ENCODE assay signal across 8 cellular contexts in the genomic region with DNA sequence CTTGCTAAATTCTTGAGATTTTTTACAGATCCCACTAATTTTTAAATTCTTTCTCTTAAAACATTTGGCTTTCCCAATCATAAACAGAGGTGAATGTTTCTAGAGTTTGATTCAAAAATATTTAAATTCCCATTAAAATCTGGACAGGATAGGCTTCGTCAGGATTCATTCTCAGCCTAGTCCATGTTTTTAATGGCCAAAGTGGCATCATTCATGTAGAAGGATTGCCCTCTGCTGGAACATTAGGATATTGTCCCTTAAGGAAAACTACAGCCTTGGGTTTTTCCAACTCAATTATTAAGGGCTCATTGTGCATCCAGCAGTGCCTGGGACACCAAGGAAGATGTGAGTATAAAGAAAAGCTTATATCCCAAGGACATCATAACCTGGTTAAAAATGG.
DNase-seq lines count a peak whose midpoint lies in the region; ATAC-seq and TF ChIP-seq lines count a peak whose summit lies in the region.

No MANE protein-coding gene starts in this region.

- H3K9me3 Mint-ChIP-seq in naive thymus-derived CD4-positive, alpha-beta T cell, result peaks cover 0 to 5% (median 0%) of the 10 kb centered on the region in 11 donors
- H3K9me3 Mint-ChIP-seq in activated T-cell treated with anti-CD3 and anti-CD28 coated beads, Interleukin-2, amount 50 U/mL, for 24 hours, result no peaks in the 10 kb centered on the region

- H3K4me3 ChIP-seq in brain microvascular endothelial cell (ENCODE audit: low read depth, low read length) (no peak overlapping the region), kidney epithelial cell (ENCODE audit: low read depth, low read length) (no peak overlapping the region)
- H3K4me3 ChIP-seq in naive thymus-derived CD4-positive, alpha-beta T cell (ENCODE audit: low read length), result no peak overlapping the region

- CTCF ChIA-PET in naive thymus-derived CD4-positive, alpha-beta T cell (lab: Charles Lee), result no interaction called here

- H3K4me3 Mint-ChIP-seq in naive thymus-derived CD4-positive, alpha-beta T cell, result no peak overlapping the region
- H3K4me3 Mint-ChIP-seq in activated T-cell treated with anti-CD3 and anti-CD28 coated beads, Interleukin-2, amount 50 U/mL, for 24 hours, result no peak overlapping the region

- H3K27me3 ChIP-seq in brain microvascular endothelial cell (replicated peaks) (no peaks in the 10 kb centered on the region), kidney epithelial cell (ENCODE audit: control insufficient read depth, insufficient read depth, low read length) (no peaks in the 10 kb centered on the region)
- H3K27me3 ChIP-seq in naive thymus-derived CD4-positive, alpha-beta T cell (ENCODE audit: control insufficient read depth in 2 of 2, insufficient read depth in 2 of 2, low read length in 2 of 2), result no peaks in the 10 kb centered on the region

- H3K36me3 ChIP-seq in brain microvascular endothelial cell (replicated peaks) (no peaks in the 10 kb centered on the region), kidney epithelial cell (ENCODE audit: control insufficient read depth, insufficient read depth, low read length) (peaks cover 2% of the 10 kb centered on the region)
- no peaks in the 10 kb centered on the region for H3K36me3 ChIP-seq in naive thymus-derived CD4-positive, alpha-beta T cell (ENCODE audit: control insufficient read depth in 2 of 3, insufficient read depth in 3 of 3, low read length in 3 of 3)

- H3K27me3 Mint-ChIP-seq in naive thymus-derived CD4-positive, alpha-beta T cell, result peaks cover 5 to 27% (median 16%) of the 10 kb centered on the region in 5 donors
- peaks cover 28% of the 10 kb centered on the region for H3K27me3 Mint-ChIP-seq in activated T-cell treated with anti-CD3 and anti-CD28 coated beads, Interleukin-2, amount 50 U/mL, for 24 hours

- H3K27ac Mint-ChIP-seq in naive thymus-derived CD4-positive, alpha-beta T cell, result no peak overlapping the region
- no peak overlapping the region for H3K27ac Mint-ChIP-seq in activated T-cell treated with anti-CD3 and anti-CD28 coated beads, Interleukin-2, amount 50 U/mL, for 24 hours

- peak; percentile 68 for TF ChIP-seq CTCF in brain microvascular endothelial cell (IDR thresholded peaks at IDR 0.05; ENCODE audit: low read depth, low read length, missing control alignments)
- TF ChIP-seq CTCF in kidney epithelial cell (IDR thresholded peaks at IDR 0.05; ENCODE audit: insufficient read depth, low read length, poor library complexity, severe bottlenecking), result peak; percentile 64

- DNase-seq in NOMO-1 treated with DMSO at 0.1 percent for 48 hours (lab: John Stamatoyannopoulos, UW; ENCODE audit: unreplicated experiment), result peak; percentile 3
- no peak for DNase-seq in NOMO-1 treated with dmso at 0.1 percent for 144 hours (lab: John Stamatoyannopoulos, UW; ENCODE audit: unreplicated experiment)
- peak; percentile 52 for DNase-seq in NCI-H2171 (lab: John Stamatoyannopoulos, UW)
- peak; percentile 49 for DNase-seq in brain microvascular endothelial cell
- peak; percentile 14 for DNase-seq in kidney epithelial cell (ENCODE audit: low read depth)
- DNase-seq in naive thymus-derived CD4-positive, alpha-beta T cell, result no peak
- DNase-seq in activated T-cell treated with anti-CD3 and anti-CD28 coated beads, Interleukin-2, amount 50 U/mL, for 24 hours, result no peak

- ATAC-seq in naive thymus-derived CD4-positive, alpha-beta T cell, result no peak
- ATAC-seq in GM18520 (IDR thresholded peaks at IDR 0.05; ENCODE audit: unreplicated experiment), result no peak

- in situ Hi-C loops in brain microvascular endothelial cell (cut with HindIII; ENCODE audit: low pct_ligation_motif_present, low sequenced_read_pairs), result no loop called here

- no peaks in the 10 kb centered on the region for H3K4me1 Mint-ChIP-seq in naive thymus-derived CD4-positive, alpha-beta T cell
- peaks cover 4% of the 10 kb centered on the region for H3K4me1 Mint-ChIP-seq in activated T-cell treated with anti-CD3 and anti-CD28 coated beads, Interleukin-2, amount 50 U/mL, for 24 hours (ENCODE audit: low read depth)

- no peaks in the 10 kb centered on the region for H3K4me1 ChIP-seq in naive thymus-derived CD4-positive, alpha-beta T cell (ENCODE audit: control insufficient read depth in 2 of 2, insufficient read depth in 2 of 2, low read length in 2 of 2)

- intact Hi-C loops in naive thymus-derived CD4-positive, alpha-beta T cell (cut with micrococcal nuclease), result no loop called here

- H3K9me3 ChIP-seq in naive thymus-derived CD4-positive, alpha-beta T cell (ENCODE audit: control insufficient read depth in 2 of 3, low read length in 3 of 3), result no peaks in the 10 kb centered on the region

- POLR2A ChIA-PET in naive thymus-derived CD4-positive, alpha-beta T cell (lab: Charles Lee), result no interaction called here

- no peaks in the 10 kb centered on the region for H3K36me3 Mint-ChIP-seq in naive thymus-derived CD4-positive, alpha-beta T cell
- H3K36me3 Mint-ChIP-seq in activated T-cell treated with anti-CD3 and anti-CD28 coated beads, Interleukin-2, amount 50 U/mL, for 24 hours (ENCODE audit: low read depth), result no peaks in the 10 kb centered on the region

- H3K27ac ChIP-seq in brain microvascular endothelial cell, result no peak overlapping the region
- no peak overlapping the region for H3K27ac ChIP-seq in naive thymus-derived CD4-positive, alpha-beta T cell (ENCODE audit: low read depth, low read length)

Comparison
In these comparisons a context has a peak if more than half of its experiments do, and no peak if none do; other contexts are left out.
1. DNase-seq: peak in NOMO-1 treated with DMSO at 0.1 percent for 48 hours (single experiment), NCI-H2171 (single experiment), brain microvascular endothelial cell (single experiment) and kidney epithelial cell (single experiment); none in NOMO-1 treated with dmso at 0.1 percent for 144 hours (single experiment), naive thymus-derived CD4-positive, alpha-beta T cell (0 of 9) and activated T-cell treated with anti-CD3 and anti-CD28 coated beads, Interleukin-2, amount 50 U/mL, for 24 hours (single experiment).